In the genomic region with DNA sequence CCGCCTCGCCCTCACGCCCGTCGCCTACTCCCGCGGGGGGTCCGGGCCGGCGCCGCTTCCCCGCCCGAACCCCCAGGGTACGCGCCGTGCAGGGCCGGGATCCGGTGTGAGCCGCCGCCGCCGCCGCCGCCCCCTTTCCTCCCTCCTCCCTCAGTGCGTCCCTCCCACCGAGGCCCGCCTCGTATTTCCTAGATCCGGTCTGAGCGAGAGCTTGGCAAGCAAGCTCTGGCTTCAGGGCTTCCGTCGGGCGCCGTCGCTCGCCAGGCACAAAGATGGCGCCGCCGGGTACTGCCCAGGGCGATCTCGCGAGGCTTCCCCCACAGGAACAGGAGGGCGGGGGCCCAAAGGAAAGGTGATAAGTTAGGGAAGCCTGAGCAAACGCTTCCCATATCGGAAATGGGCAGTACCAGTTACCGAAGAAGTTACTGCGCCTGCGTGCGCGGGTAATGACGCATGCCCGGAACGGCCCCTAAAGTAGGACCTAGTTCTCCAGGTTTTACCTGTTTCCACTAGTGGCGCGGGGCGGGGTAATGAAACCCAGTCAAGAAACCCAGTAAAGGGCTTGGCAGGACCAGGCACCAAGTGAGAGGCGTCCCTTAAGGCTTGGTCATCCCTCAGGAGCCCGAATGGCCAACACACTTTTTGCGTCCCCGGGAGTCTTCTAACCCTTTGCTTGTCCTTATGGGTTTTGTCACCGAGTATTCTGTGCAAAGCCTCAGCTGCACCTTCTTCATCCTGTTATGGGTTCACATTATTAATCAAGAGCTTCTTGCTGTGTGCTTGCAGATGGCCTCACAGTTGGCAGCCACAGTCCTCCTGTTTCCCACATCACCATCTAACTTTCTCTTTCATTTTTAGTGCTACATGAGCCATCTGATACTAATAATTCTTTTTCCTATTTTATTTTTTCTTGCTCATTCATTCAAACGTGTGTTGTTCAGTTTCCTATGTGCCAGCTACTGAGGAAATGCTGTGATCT, we compare ENCODE assay signal across 8 cellular contexts. TPM values are rescaled to one million over a fixed set of nuclear protein-coding genes. Genes with fewer than 3 reads are reported as not detected.
DNase-seq lines count a peak whose midpoint lies in the region; TF ChIP-seq lines count a peak whose summit lies in the region.

A gene with protein sequence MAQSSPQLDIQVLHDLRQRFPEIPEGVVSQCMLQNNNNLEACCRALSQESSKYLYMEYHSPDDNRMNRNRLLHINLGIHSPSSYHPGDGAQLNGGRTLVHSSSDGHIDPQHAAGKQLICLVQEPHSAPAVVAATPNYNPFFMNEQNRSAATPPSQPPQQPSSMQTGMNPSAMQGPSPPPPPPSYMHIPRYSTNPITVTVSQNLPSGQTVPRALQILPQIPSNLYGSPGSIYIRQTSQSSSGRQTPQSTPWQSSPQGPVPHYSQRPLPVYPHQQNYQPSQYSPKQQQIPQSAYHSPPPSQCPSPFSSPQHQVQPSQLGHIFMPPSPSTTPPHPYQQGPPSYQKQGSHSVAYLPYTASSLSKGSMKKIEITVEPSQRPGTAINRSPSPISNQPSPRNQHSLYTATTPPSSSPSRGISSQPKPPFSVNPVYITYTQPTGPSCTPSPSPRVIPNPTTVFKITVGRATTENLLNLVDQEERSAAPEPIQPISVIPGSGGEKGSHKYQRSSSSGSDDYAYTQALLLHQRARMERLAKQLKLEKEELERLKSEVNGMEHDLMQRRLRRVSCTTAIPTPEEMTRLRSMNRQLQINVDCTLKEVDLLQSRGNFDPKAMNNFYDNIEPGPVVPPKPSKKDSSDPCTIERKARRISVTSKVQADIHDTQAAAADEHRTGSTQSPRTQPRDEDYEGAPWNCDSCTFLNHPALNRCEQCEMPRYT (minus strand): TSS at position 108 of the 979 bp plus-strand sequence. CDS start 29,666 bp downstream, outside the sequence.

- in situ Hi-C loops in SK-MEL-5 (cut with HindIII; ENCODE audit: low pct_unique_long_range_greater_than_20kb, low sequenced_read_pairs) = no loop called here

- CTCF ChIA-PET in HEK293T (lab: Yijun Ruan, JAX) = interaction anchor here (0.5 to 0.6 kb wide), 2 partner anchors 13 to 600 kb away, joined by 3 to 5 read pairs; no protein-coding TSS in a partner anchor

- POLR2A ChIA-PET in HEK293T (lab: Yijun Ruan, JAX) = interaction anchor here (0.6 to 1.5 kb wide), 3 partner anchors 10 to 154 kb away, joined by 3 to 4 read pairs (median 3); no protein-coding TSS in a partner anchor

- DNase-seq in GF-D8 (lab: John Stamatoyannopoulos, UW) (peak; percentile 90), HEK293T (ENCODE audit: extremely low spot score) (peak; percentile 88), MV-4-11 (lab: John Stamatoyannopoulos, UW) (peak; percentile 96), SK-MEL-5 (ENCODE audit: low read depth, low spot score) (peak; percentile 94), foreskin melanocyte (peak; percentile 90)
- DNase-seq in activated naive CD4-positive, alpha-beta T cell treated with Interleukin-2 at 50 U/mL for 16 hours = peak; percentile 92

- H3K9me3 ChIP-seq in neuron (ENCODE audit: low read length) (no peaks in the 10 kb centered on the region), subcutaneous abdominal adipose tissue (ENCODE audit: control insufficient read depth in 5 of 5, low read length in 5 of 5) (no peaks in the 10 kb centered on the region)

- peak within 1 kb of the TSS; percentile 48 for H3K27ac ChIP-seq in subcutaneous abdominal adipose tissue (ENCODE audit: low read depth, low read length)

- H3K36me3 ChIP-seq in neuron (ENCODE audit: insufficient read depth, low read length) (no peaks in the 10 kb centered on the region), subcutaneous abdominal adipose tissue (ENCODE audit: control insufficient read depth in 5 of 5, insufficient read depth in 5 of 5, low read length in 5 of 5) (no peaks in the 10 kb centered on the region)

- peak within 1 kb of the TSS; percentile 76 for H2AFZ ChIP-seq in neuron (ENCODE audit: low read depth, low read length)

- H3K27me3 ChIP-seq in neuron (ENCODE audit: insufficient read depth, low read length) (peaks cover 2% of the 10 kb centered on the region), subcutaneous abdominal adipose tissue (ENCODE audit: control insufficient read depth in 5 of 5, insufficient read depth in 4 of 5, low read length in 5 of 5) (peaks cover 0 to 4% (median 2%) of the 10 kb centered on the region in 5 donors)

- H3K9ac ChIP-seq in subcutaneous abdominal adipose tissue (ENCODE audit: low read length in 5 of 5) = peak within 1 kb of the TSS; percentile 30 to 77 (median 71)

- H3K4me1 ChIP-seq in neuron (ENCODE audit: insufficient read depth, low read length) (peaks cover 6% of the 10 kb centered on the region), subcutaneous abdominal adipose tissue (ENCODE audit: control insufficient read depth in 5 of 5, insufficient read depth in 5 of 5, low read length in 5 of 5) (peaks cover 0 to 9% (median 5%) of the 10 kb centered on the region in 5 donors)

- H3K4me3 ChIP-seq in neuron (ENCODE audit: low read length) (peak within 1 kb of the TSS; percentile 94), subcutaneous abdominal adipose tissue (ENCODE audit: low read depth in 1 of 5, low read length in 5 of 5) (peak within 1 kb of the TSS; percentile 71 to 87 (median 76))

TF ChIP-seq in HEK293T, 16 proteins besides CTCF, POLR2A, EP300 and RAD21:
- no peak for TF ChIP-seq L3MBTL2 (conservative IDR thresholded peaks at IDR 0.05)
- TF ChIP-seq ELF4 (IDR thresholded peaks at IDR 0.05) = peak; percentile 27; the same call in 1 of the 2 replicates
- no peak for TF ChIP-seq LEF1 (IDR thresholded peaks at IDR 0.05; ENCODE audit: borderline replicate concordance)

RNA-seq across cellular contexts. Expression of the gene that starts here (rescaled TPM):
- 28.0 and 29.4 TPM in 2 replicates for total RNA-seq in SK-MEL-5 (2014; rRNA removed; shearing (Covaris generic))
- polyA plus RNA-seq in SK-MEL-5 (2015; cell fraction: cytosol; rRNA removed) = 32.1 and 48.1 TPM in 2 replicates
- polyA plus RNA-seq in SK-MEL-5 (2015; cell fraction: nucleus; rRNA removed) = 75.5 and 80.6 TPM in 2 replicates

Comparison
In these comparisons a context has a peak if more than half of its experiments do, and no peak if none do; other contexts are left out.
1. Peak in every context shown above with its lines: DNase-seq, H3K4me3 ChIP-seq and H3K27ac ChIP-seq.